ENCODE assay signal across 40 cellular contexts in genomic region chr16:87685766-87686165, GRCh38.
"Had no signal": no experiment of that assay in that cellular context is flagged by ENCODE, and none has a peak within 500 bp of the region (broad histone marks: within the 10 kb centered on the region; RNA-seq: fewer than 3 reads in every experiment).

No MANE protein-coding gene starts in this region.

- H3K36me3 ChIP-seq: adrenal gland, ascending aorta, brain microvascular endothelial cell, breast epithelium, cardiac muscle cell had no signal

- H3K4me1 Mint-ChIP-seq: brain had no signal

- H3K27ac ChIP-seq: adrenal gland, ascending aorta, body of pancreas, brain microvascular endothelial cell, breast epithelium, cardiac muscle cell had no signal

- H3K27me3 Mint-ChIP-seq: activated naive CD4-positive, alpha-beta T cell treated with anti-CD3 and anti-CD28 coated beads, Interleukin-2, amount 50 U/mL, for 24 hours; activated naive CD8-positive, alpha-beta T cell treated with anti-CD3 and anti-CD28 coated beads for 36 hours; activated naive CD8-positive, alpha-beta T cell treated with anti-CD3 and anti-CD28 coated beads, Interleukin-2, amount 50 U/mL, for 24 hours; activated T-helper 17 cell treated with anti-CD3 and anti-CD28 coated beads, Interleukin-2, amount 50 U/mL, for 72 hours; brain had no signal

- DNase-seq: activated effector memory CD4-positive, alpha-beta T cell treated with anti-CD3 and anti-CD28 coated beads, Interleukin-2, amount 50 U/mL, for 16 hours; activated effector memory CD4-positive, alpha-beta T cell treated with Interleukin-2 at 50 U/mL for 16 hours; activated gamma-delta T cell; activated gamma-delta T cell treated with Interleukin-2 at 50 U/mL for 16 hours; activated naive CD4-positive, alpha-beta T cell; activated naive CD4-positive, alpha-beta T cell treated with anti-CD3 and anti-CD28 coated beads for 36 hours; activated naive CD4-positive, alpha-beta T cell treated with anti-CD3 and anti-CD28 coated beads, Interleukin-2, amount 10 ng/mL, durations not matched to agents 7 days and 5 days; activated naive CD4-positive, alpha-beta T cell treated with anti-CD3 and anti-CD28 coated beads, Interleukin-2, amount 50 U/mL, for 16 hours; activated naive CD4-positive, alpha-beta T cell treated with Interleukin-2 at 50 U/mL for 16 hours; activated naive CD8-positive, alpha-beta T cell treated with anti-CD3 and anti-CD28 coated beads for 36 hours; activated naive CD8-positive, alpha-beta T cell treated with anti-CD3 and anti-CD28 coated beads, Interleukin-2, amount 10 ng/mL, durations not matched to agents 7 days and 5 days; activated naive CD8-positive, alpha-beta T cell treated with anti-CD3 and anti-CD28 coated beads, Interleukin-2, amount 50 U/mL, for 24 hours; activated T-cell treated with anti-CD3 and anti-CD28 coated beads for 4 hours; activated T-cell treated with anti-CD3 and anti-CD28 coated beads, Interleukin-2, amount 50 U/mL, for 1 hour; activated T-cell treated with anti-CD3 and anti-CD28 coated beads, Interleukin-2, amount 50 U/mL, for 24 hours; activated T-cell treated with anti-CD3 and anti-CD28 coated beads, Interleukin-2, amount 50 U/mL, for 4 hours; activated T-cell treated with anti-CD3 and anti-CD28 coated beads, Interleukin-2, amount 50 U/mL, for 48 hours; activated T-cell treated with anti-CD3 and anti-CD28 coated beads, Interleukin-2, amount 50 U/mL, for 72 hours; adrenal gland; amniotic stem cell; amygdala; anterior cingulate cortex; aorta; body of pancreas; brain microvascular endothelial cell; caudate nucleus; central memory CD4-positive, alpha-beta T cell; cerebellar nuclear complex had no signal

- H3K4me1 ChIP-seq: adrenal gland, ascending aorta, body of pancreas, breast epithelium had no signal

- ATAC-seq: activated naive CD4-positive, alpha-beta T cell treated with anti-CD3 and anti-CD28 coated beads, Interleukin-2, amount 50 U/mL, for 72 hours; activated naive CD8-positive, alpha-beta T cell treated with anti-CD3 and anti-CD28 coated beads, Interleukin-2, amount 50 U/mL, for 24 hours; activated T-cell treated with anti-CD3 and anti-CD28 coated beads, Interleukin-2, amount 50 U/mL, for 4 hours; activated T-cell treated with anti-CD3 and anti-CD28 coated beads, Interleukin-2, amount 50 U/mL, for 72 hours; activated T-helper 17 cell treated with anti-CD3 and anti-CD28 coated beads, Interleukin-2, amount 50 U/mL, for 72 hours; body of pancreas had no signal

- H3K36me3 Mint-ChIP-seq: activated naive CD4-positive, alpha-beta T cell treated with anti-CD3 and anti-CD28 coated beads, Interleukin-2, amount 10 ng/mL, durations not matched to agents 7 days and 5 days; activated naive CD4-positive, alpha-beta T cell treated with anti-CD3 and anti-CD28 coated beads, Interleukin-2, amount 50 U/mL, for 24 hours; activated naive CD4-positive, alpha-beta T cell treated with anti-CD3 and anti-CD28 coated beads, Interleukin-2, amount 50 U/mL, for 72 hours; activated naive CD8-positive, alpha-beta T cell; activated naive CD8-positive, alpha-beta T cell treated with anti-CD3 and anti-CD28 coated beads for 36 hours; activated naive CD8-positive, alpha-beta T cell treated with anti-CD3 and anti-CD28 coated beads, Interleukin-2, amount 10 ng/mL, durations not matched to agents 7 days and 5 days had no signal

- H3K4me3 Mint-ChIP-seq: activated naive CD4-positive, alpha-beta T cell treated with anti-CD3 and anti-CD28 coated beads for 36 hours; activated naive CD4-positive, alpha-beta T cell treated with anti-CD3 and anti-CD28 coated beads, Interleukin-2, amount 10 ng/mL, durations not matched to agents 7 days and 5 days; activated naive CD4-positive, alpha-beta T cell treated with anti-CD3 and anti-CD28 coated beads, Interleukin-2, amount 50 U/mL, for 24 hours; activated naive CD8-positive, alpha-beta T cell; activated naive CD8-positive, alpha-beta T cell treated with anti-CD3 and anti-CD28 coated beads for 36 hours; activated naive CD8-positive, alpha-beta T cell treated with anti-CD3 and anti-CD28 coated beads, Interleukin-2, amount 10 ng/mL, durations not matched to agents 7 days and 5 days; activated naive CD8-positive, alpha-beta T cell treated with anti-CD3 and anti-CD28 coated beads, Interleukin-2, amount 50 U/mL, for 24 hours; activated T-cell treated with anti-CD3 and anti-CD28 coated beads, Interleukin-2, amount 50 U/mL, for 24 hours; activated T-cell treated with anti-CD3 and anti-CD28 coated beads, Interleukin-2, amount 50 U/mL, for 4 hours; activated T-cell treated with anti-CD3 and anti-CD28 coated beads, Interleukin-2, amount 50 U/mL, for 72 hours; activated T-helper 1 cell treated with anti-CD3 and anti-CD28 coated beads, Interleukin-12 subunit alpha, Interleukin-12 subunit beta, Interleukin-2, Interleukin-4 antibody, amounts not matched to agents 30 ng/mL and 10 ng/mL and 1 ng/mL, durations not matched to agents 14 hours and 24 hours and 36 hours; activated T-helper 17 cell treated with anti-CD3 and anti-CD28 coated beads, Interleukin-2, amount 50 U/mL, for 72 hours; brain; central memory CD8-positive, alpha-beta T cell had no signal

- H3K27ac Mint-ChIP-seq: activated naive CD4-positive, alpha-beta T cell treated with anti-CD3 and anti-CD28 coated beads for 36 hours; activated naive CD4-positive, alpha-beta T cell treated with anti-CD3 and anti-CD28 coated beads, Interleukin-2, amount 10 ng/mL, durations not matched to agents 7 days and 5 days; activated naive CD4-positive, alpha-beta T cell treated with anti-CD3 and anti-CD28 coated beads, Interleukin-2, amount 50 U/mL, for 24 hours; activated naive CD4-positive, alpha-beta T cell treated with anti-CD3 and anti-CD28 coated beads, Interleukin-2, amount 50 U/mL, for 72 hours; activated naive CD8-positive, alpha-beta T cell; activated naive CD8-positive, alpha-beta T cell treated with anti-CD3 and anti-CD28 coated beads for 36 hours; activated naive CD8-positive, alpha-beta T cell treated with anti-CD3 and anti-CD28 coated beads, Interleukin-2, amount 10 ng/mL, durations not matched to agents 7 days and 5 days; activated naive CD8-positive, alpha-beta T cell treated with anti-CD3 and anti-CD28 coated beads, Interleukin-2, amount 50 U/mL, for 24 hours; activated T-cell treated with anti-CD3 and anti-CD28 coated beads, Interleukin-2, amount 50 U/mL, for 24 hours; activated T-cell treated with anti-CD3 and anti-CD28 coated beads, Interleukin-2, amount 50 U/mL, for 72 hours; activated T-helper 1 cell treated with anti-CD3 and anti-CD28 coated beads, Interleukin-12 subunit alpha, Interleukin-12 subunit beta, Interleukin-2, Interleukin-4 antibody, amounts not matched to agents 30 ng/mL and 10 ng/mL and 1 ng/mL, durations not matched to agents 14 hours and 24 hours and 36 hours; activated T-helper 17 cell treated with anti-CD3 and anti-CD28 coated beads, Interleukin-2, amount 50 U/mL, for 72 hours; activated T-helper 2 cell treated with anti-CD3 and anti-CD28 coated beads, Interferon-gamma antibody, Interleukin-2, Interleukin-4, amounts not matched to agents 10 μg/mL and 5 μg/mL and 100 μg/mL, durations not matched to agents 14 hours and 24 hours and 36 hours; brain had no signal

- FAIRE-seq: bronchial epithelial cell had no signal

- H3K4me3 ChIP-seq: adrenal gland, ascending aorta, body of pancreas, breast epithelium, cardiac muscle cell had no signal

- H3K27me3 ChIP-seq: adrenal gland, ascending aorta, body of pancreas, cardiac muscle cell had no signal

- H3K9me3 ChIP-seq: adrenal gland, ascending aorta, body of pancreas, breast epithelium had no signal

- H3K9me3 Mint-ChIP-seq: activated naive CD4-positive, alpha-beta T cell treated with anti-CD3 and anti-CD28 coated beads for 36 hours; activated naive CD4-positive, alpha-beta T cell treated with anti-CD3 and anti-CD28 coated beads, Interleukin-2, amount 10 ng/mL, durations not matched to agents 7 days and 5 days; activated naive CD4-positive, alpha-beta T cell treated with anti-CD3 and anti-CD28 coated beads, Interleukin-2, amount 50 U/mL, for 24 hours; activated naive CD4-positive, alpha-beta T cell treated with anti-CD3 and anti-CD28 coated beads, Interleukin-2, amount 50 U/mL, for 72 hours; activated naive CD8-positive, alpha-beta T cell treated with anti-CD3 and anti-CD28 coated beads for 36 hours; activated naive CD8-positive, alpha-beta T cell treated with anti-CD3 and anti-CD28 coated beads, Interleukin-2, amount 10 ng/mL, durations not matched to agents 7 days and 5 days; activated naive CD8-positive, alpha-beta T cell treated with anti-CD3 and anti-CD28 coated beads, Interleukin-2, amount 50 U/mL, for 24 hours; activated T-cell treated with anti-CD3 and anti-CD28 coated beads, Interleukin-2, amount 50 U/mL, for 24 hours; activated T-cell treated with anti-CD3 and anti-CD28 coated beads, Interleukin-2, amount 50 U/mL, for 4 hours; activated T-cell treated with anti-CD3 and anti-CD28 coated beads, Interleukin-2, amount 50 U/mL, for 72 hours; activated T-helper 1 cell treated with anti-CD3 and anti-CD28 coated beads, Interleukin-12 subunit alpha, Interleukin-12 subunit beta, Interleukin-2, Interleukin-4 antibody, amounts not matched to agents 30 ng/mL and 10 ng/mL and 1 ng/mL, durations not matched to agents 14 hours and 24 hours and 36 hours; activated T-helper 17 cell treated with anti-CD3 and anti-CD28 coated beads, Interleukin-2, amount 50 U/mL, for 72 hours; activated T-helper 2 cell treated with anti-CD3 and anti-CD28 coated beads, Interferon-gamma antibody, Interleukin-2, Interleukin-4, amounts not matched to agents 10 μg/mL and 5 μg/mL and 100 μg/mL, durations not matched to agents 14 hours and 24 hours and 36 hours; brain; central memory CD8-positive, alpha-beta T cell had no signal
